In genomic region chr9:74496819-74497749, GRCh38 we compare ENCODE assay signal across 8 cellular contexts. TPM values are rescaled to one million over a fixed set of nuclear protein-coding genes. Genes with fewer than 3 reads are reported as not detected.
A peak's percentile ranks its signal among the peaks of the same experiment; 100 is the strongest.
DNase-seq lines count a peak whose midpoint lies in the region; ATAC-seq and TF ChIP-seq lines count a peak whose summit lies in the region.

Gene RORB, plus strand, starts transcription at chr9:74497335. Its CDS starts 642 bp downstream, at chr9:74497977.

- H3K36me3 ChIP-seq in neutrophil = no peaks in the 10 kb centered on the region

- DNase-seq in AG10803 (ENCODE audit: low read depth) (peak; percentile 8), NCI-H2196 treated with DMSO at 0.1 percent for 48 hours (lab: John Stamatoyannopoulos, UW; ENCODE audit: unreplicated experiment) (peak; percentile 5), Right ventricle myocardium inferior (ENCODE audit: missing footprints) (peak; percentile 85), DMS79 (lab: John Stamatoyannopoulos, UW) (no peak)
- peak; percentile 25 for DNase-seq in activated naive CD8-positive, alpha-beta T cell treated with anti-CD3 and anti-CD28 coated beads, Interleukin-2, amount 50 U/mL, for 24 hours

- H3K9me3 ChIP-seq in neutrophil = no peaks in the 10 kb centered on the region

- H3K4me3 Mint-ChIP-seq in activated naive CD8-positive, alpha-beta T cell treated with anti-CD3 and anti-CD28 coated beads, Interleukin-2, amount 50 U/mL, for 24 hours = peak within 1 kb of the TSS; percentile 87

- H3K4me1 ChIP-seq in neutrophil (ENCODE audit: control insufficient read depth in 1 of 2, insufficient read depth in 1 of 2, low read depth in 1 of 2, low read length in 1 of 2) = peaks cover 11 to 27% of the 10 kb centered on the region in 2 experiments

- ATAC-seq in GM18517 (IDR thresholded peaks at IDR 0.05; ENCODE audit: unreplicated experiment) (peak; percentile 74), HG02970 (IDR thresholded peaks at IDR 0.05; ENCODE audit: low FRiP score, unreplicated experiment) (peak; percentile 83), Right ventricle myocardium inferior (peak; percentile 98)
- peak; percentile 79 for ATAC-seq in activated naive CD8-positive, alpha-beta T cell treated with anti-CD3 and anti-CD28 coated beads, Interleukin-2, amount 50 U/mL, for 24 hours

- no peak within 1 kb of the TSS for H3K27ac Mint-ChIP-seq in activated naive CD8-positive, alpha-beta T cell treated with anti-CD3 and anti-CD28 coated beads, Interleukin-2, amount 50 U/mL, for 24 hours

- H3K27me3 ChIP-seq in neutrophil = peaks cover 100% of the 10 kb centered on the region

- intact Hi-C loops in Right ventricle myocardium inferior (cut with DNase I) = no loop called here

- H3K9me3 Mint-ChIP-seq in activated naive CD8-positive, alpha-beta T cell treated with anti-CD3 and anti-CD28 coated beads, Interleukin-2, amount 50 U/mL, for 24 hours = no peaks in the 10 kb centered on the region

- H3K4me1 Mint-ChIP-seq in activated naive CD8-positive, alpha-beta T cell treated with anti-CD3 and anti-CD28 coated beads, Interleukin-2, amount 50 U/mL, for 24 hours = peaks cover 27% of the 10 kb centered on the region

- H3K4me3 ChIP-seq in AG10803 (ENCODE audit: low read length) (peak within 1 kb of the TSS; percentile 73), neutrophil (ENCODE audit: low read depth in 1 of 2, low read length in 1 of 2) (peak within 1 kb of the TSS; percentile 65 to 66)

- TF ChIP-seq CTCF in AG10803 (conservative IDR thresholded peaks at IDR 0.05; ENCODE audit: low read length) = no peak
- no peak for TF ChIP-seq CTCF in neutrophil (IDR thresholded peaks at IDR 0.05)

- peaks cover 49% of the 10 kb centered on the region for H3K27me3 Mint-ChIP-seq in activated naive CD8-positive, alpha-beta T cell treated with anti-CD3 and anti-CD28 coated beads, Interleukin-2, amount 50 U/mL, for 24 hours

- no peak within 1 kb of the TSS for H3K27ac ChIP-seq in neutrophil

- H3K36me3 Mint-ChIP-seq in activated naive CD8-positive, alpha-beta T cell treated with anti-CD3 and anti-CD28 coated beads, Interleukin-2, amount 50 U/mL, for 24 hours (ENCODE audit: low read depth) = no peaks in the 10 kb centered on the region

RNA-seq across cellular contexts. Expression of gene RORB, which starts in this region (rescaled TPM):
- 5.6 TPM for total RNA-seq in Right ventricle myocardium inferior
